7 cellular contexts compared by ENCODE assay signal in genomic region chr14:31206536-31207286, GRCh38. TPM values are rescaled to one million over a fixed set of nuclear protein-coding genes. Genes with fewer than 3 reads are reported as not detected.
DNase-seq lines count a peak whose midpoint lies in the region; ATAC-seq and TF ChIP-seq lines count a peak whose summit lies in the region.

No MANE protein-coding gene starts in this region.

- H3K4me1 Mint-ChIP-seq in activated T-helper 1 cell treated with anti-CD3 and anti-CD28 coated beads, Interleukin-12 subunit alpha, Interleukin-12 subunit beta, Interleukin-2, Interleukin-4 antibody, amounts not matched to agents 30 ng/mL and 10 ng/mL and 1 ng/mL, durations not matched to agents 14 hours and 24 hours and 36 hours (ENCODE audit: low read depth): peaks cover 45% of the 10 kb centered on the region

- H3K4me1 ChIP-seq in neutrophil (ENCODE audit: control insufficient read depth in 1 of 2, insufficient read depth in 1 of 2, low read depth in 1 of 2, low read length in 1 of 2): peaks cover 29 to 36% of the 10 kb centered on the region in 2 experiments
- peaks cover 0 to 45% (median 14%) of the 10 kb centered on the region in 4 donors for H3K4me1 ChIP-seq in tibial artery

- H3K4me3 Mint-ChIP-seq in activated T-helper 1 cell treated with anti-CD3 and anti-CD28 coated beads, Interleukin-12 subunit alpha, Interleukin-12 subunit beta, Interleukin-2, Interleukin-4 antibody, amounts not matched to agents 30 ng/mL and 10 ng/mL and 1 ng/mL, durations not matched to agents 14 hours and 24 hours and 36 hours: peak overlapping the region; percentile 86

- peak overlapping the region; percentile 92 for H3K27ac ChIP-seq in neutrophil
- H3K27ac ChIP-seq in tibial artery: peak overlapping the region; percentile 98 to 100

- H3K9me3 ChIP-seq in neutrophil (no peaks in the 10 kb centered on the region), tibial artery (no peaks in the 10 kb centered on the region)

- H3K36me3 ChIP-seq in neutrophil (peaks cover 5% of the 10 kb centered on the region), tibial artery (peaks cover 0 to 19% (median 6%) of the 10 kb centered on the region in 3 donors)

- no peak for TF ChIP-seq CTCF in neutrophil (IDR thresholded peaks at IDR 0.05)
- no peak for TF ChIP-seq CTCF in tibial artery (IDR thresholded peaks at IDR 0.05)

- H3K36me3 Mint-ChIP-seq in activated T-helper 1 cell treated with anti-CD3 and anti-CD28 coated beads, Interleukin-12 subunit alpha, Interleukin-12 subunit beta, Interleukin-2, Interleukin-4 antibody, amounts not matched to agents 30 ng/mL and 10 ng/mL and 1 ng/mL, durations not matched to agents 14 hours and 24 hours and 36 hours (ENCODE audit: low read depth): peaks cover 24% of the 10 kb centered on the region

- intact Hi-C loops in activated T-helper 1 cell treated with anti-CD3 and anti-CD28 coated beads, Interleukin-12 subunit alpha, Interleukin-12 subunit beta, Interleukin-2, Interleukin-4 antibody, amounts not matched to agents 30 ng/mL and 10 ng/mL and 1 ng/mL, durations not matched to agents 14 hours and 24 hours and 36 hours (cut with micrococcal nuclease): loop anchor here (2.0 to 5.0 kb wide), 6 partner anchors 66 to 996 kb away; partner anchors contain the start of genes RNU6-7, RNU6-8 and SCFD1
- intact Hi-C loops in tibial artery (cut with DNase I; ENCODE audit: low total_unique reads): loop anchor here (2.0 to 10.0 kb wide), 2 partner anchors 40 to 148 kb away; no protein-coding TSS in a partner anchor

- H3K27me3 Mint-ChIP-seq in activated T-helper 1 cell treated with anti-CD3 and anti-CD28 coated beads, Interleukin-12 subunit alpha, Interleukin-12 subunit beta, Interleukin-2, Interleukin-4 antibody, amounts not matched to agents 30 ng/mL and 10 ng/mL and 1 ng/mL, durations not matched to agents 14 hours and 24 hours and 36 hours (ENCODE audit: insufficient read depth): peaks cover 3% of the 10 kb centered on the region

- DNase-seq in NCI-H2227 treated with DMSO at 0.1 percent for 48 hours (lab: John Stamatoyannopoulos, UW): peak; percentile 24
- peak; percentile 56 for DNase-seq in activated T-helper 1 cell treated with anti-CD3 and anti-CD28 coated beads, Interleukin-12 subunit alpha, Interleukin-12 subunit beta, Interleukin-2, Interleukin-4 antibody, amounts not matched to agents 30 ng/mL and 10 ng/mL and 1 ng/mL, durations not matched to agents 14 hours and 24 hours and 36 hours (ENCODE audit: low spot score)
- DNase-seq in fibroblast of peridontal ligament (ENCODE audit: extremely low read depth): peak; percentile 19
- DNase-seq in tibial artery: peak; percentile 22 to 71

- H3K27me3 ChIP-seq in neutrophil: no peaks in the 10 kb centered on the region
- H3K27me3 ChIP-seq in tibial artery: no peaks in the 10 kb centered on the region

- ATAC-seq in GM18508 (IDR thresholded peaks at IDR 0.05; ENCODE audit: insufficient read depth, unreplicated experiment) (peak; percentile 5), HG02642 (IDR thresholded peaks at IDR 0.05; ENCODE audit: poor library complexity, unreplicated experiment) (peak; percentile 23)

- no peaks in the 10 kb centered on the region for H3K9me3 Mint-ChIP-seq in activated T-helper 1 cell treated with anti-CD3 and anti-CD28 coated beads, Interleukin-12 subunit alpha, Interleukin-12 subunit beta, Interleukin-2, Interleukin-4 antibody, amounts not matched to agents 30 ng/mL and 10 ng/mL and 1 ng/mL, durations not matched to agents 14 hours and 24 hours and 36 hours

- H3K27ac Mint-ChIP-seq in activated T-helper 1 cell treated with anti-CD3 and anti-CD28 coated beads, Interleukin-12 subunit alpha, Interleukin-12 subunit beta, Interleukin-2, Interleukin-4 antibody, amounts not matched to agents 30 ng/mL and 10 ng/mL and 1 ng/mL, durations not matched to agents 14 hours and 24 hours and 36 hours: peak overlapping the region; percentile 84

- H3K4me3 ChIP-seq in neutrophil (ENCODE audit: low read depth in 1 of 2, low read length in 1 of 2) (peak overlapping the region; percentile 77 to 85), tibial artery (peak overlapping the region; percentile 78 to 90)

RNA-seq across cellular contexts. Expression of gene HECTD1, which starts 0.9 kb away (rescaled TPM):
- 118 and 127 TPM in 2 replicates for total RNA-seq in activated T-helper 1 cell treated with anti-CD3 and anti-CD28 coated beads, Interleukin-12 subunit alpha, Interleukin-12 subunit beta, Interleukin-2, Interleukin-4 antibody, amounts not matched to agents 30 ng/mL and 10 ng/mL and 1 ng/mL, durations not matched to agents 14 hours and 24 hours and 36 hours

Comparison
In these comparisons a context has a peak if more than half of its experiments do, and no peak if none do; other contexts are left out.
1. Peak in every context shown above with its lines: DNase-seq, ATAC-seq, H3K4me3 ChIP-seq and H3K27ac ChIP-seq.